Comparison of ENCODE assay signal across 1 cellular context in genomic region chr14:71593966-71594365, GRCh38.
TF ChIP-seq lines count a peak whose summit lies in the region.

No MANE protein-coding gene starts in this region.

TF ChIP-seq in IMR-90, 13 proteins besides CTCF, POLR2A, EP300 and RAD21:
- TF ChIP-seq BHLHE40 (IDR thresholded peaks at IDR 0.05; ENCODE audit: low read depth, low read length) (no peak), NFE2L2 (IDR thresholded peaks at IDR 0.05; ENCODE audit: low read depth, low read length) (no peak), CEBPB (IDR thresholded peaks at IDR 0.05; ENCODE audit: low read depth, low read length) (no peak), RCOR1 (IDR thresholded peaks at IDR 0.05; ENCODE audit: insufficient replicate concordance, low read length) (no peak), RFX5 (IDR thresholded peaks at IDR 0.05; ENCODE audit: low read depth, low read length) (no peak), USF2 (IDR thresholded peaks at IDR 0.05; ENCODE audit: low read depth, low read length) (no peak), FOS (IDR thresholded peaks at IDR 0.05; ENCODE audit: low read depth, low read length) (no peak), CHD1 (IDR thresholded peaks at IDR 0.05; ENCODE audit: low read depth, low read length) (no peak), MXI1 (IDR thresholded peaks at IDR 0.05; ENCODE audit: borderline replicate concordance, low read depth, low read length) (no peak), SMC3 (IDR thresholded peaks at IDR 0.05; ENCODE audit: low read depth, low read length) (no peak), MAZ (IDR thresholded peaks at IDR 0.05; ENCODE audit: borderline replicate concordance, low read depth, low read length) (no peak), MAFK (IDR thresholded peaks at IDR 0.05; ENCODE audit: low read depth, low read length) (no peak)
- TF ChIP-seq, protein P1, sequence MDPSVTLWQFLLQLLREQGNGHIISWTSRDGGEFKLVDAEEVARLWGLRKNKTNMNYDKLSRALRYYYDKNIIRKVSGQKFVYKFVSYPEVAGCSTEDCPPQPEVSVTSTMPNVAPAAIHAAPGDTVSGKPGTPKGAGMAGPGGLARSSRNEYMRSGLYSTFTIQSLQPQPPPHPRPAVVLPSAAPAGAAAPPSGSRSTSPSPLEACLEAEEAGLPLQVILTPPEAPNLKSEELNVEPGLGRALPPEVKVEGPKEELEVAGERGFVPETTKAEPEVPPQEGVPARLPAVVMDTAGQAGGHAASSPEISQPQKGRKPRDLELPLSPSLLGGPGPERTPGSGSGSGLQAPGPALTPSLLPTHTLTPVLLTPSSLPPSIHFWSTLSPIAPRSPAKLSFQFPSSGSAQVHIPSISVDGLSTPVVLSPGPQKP (IDR thresholded peaks at IDR 0.05; ENCODE audit: borderline replicate concordance, low read depth, low read length) = no peak
TF ChIP-seq in IMR-90: peak in this region for 0.
